ENCODE assay signal across 23 cellular contexts in genomic region chr10:4754143-4754542, GRCh38.
A peak's percentile ranks its signal among the peaks of the same experiment; 100 is the strongest.
DNase-seq lines count a peak whose midpoint lies in the region; ATAC-seq, FAIRE-seq and TF ChIP-seq lines count a peak whose summit lies in the region.
"Had no signal": no experiment of that assay in that cellular context is flagged by ENCODE, and none has a peak within 500 bp of the region (broad histone marks: within the 10 kb centered on the region; RNA-seq: fewer than 3 reads in every experiment).

No MANE protein-coding gene starts in this region.

- TF ChIP-seq EP300 in A549 (IDR thresholded peaks at IDR 0.05) (no peak), K562 (IDR thresholded peaks at IDR 0.05; ENCODE audit: low read length) (no peak)

- FAIRE-seq in A549 (lab: Jason Lieb, UNC) (no peak), K562 (lab: Jason Lieb, UNC) (no peak)
- FAIRE-seq: A204.1, D721Med, G401.6, GM12891, GM19239 had no signal

- H3K9me1 ChIP-seq in K562 (ENCODE audit: control insufficient read depth, insufficient read depth, low read length), result no peaks in the 10 kb centered on the region

- H3K27me3 ChIP-seq in Panc1 (ENCODE audit: control insufficient read depth, insufficient read depth, low read length) (no peaks in the 10 kb centered on the region), K562 (ENCODE audit: control insufficient read depth in 2 of 2, insufficient read depth in 2 of 2, low read length in 2 of 2) (peaks cover 17 to 21% of the 10 kb centered on the region in 2 experiments; a peak in 4 of 5 replicates), left ventricle myocardium inferior (ENCODE audit: low read depth) (no peaks in the 10 kb centered on the region)
- H3K27me3 ChIP-seq: BLaER1 treated with 17β-estradiol and CSF1 and Interleukin-3, amounts not matched to agents 10 nM and 100 nM had no signal

- DNase-seq in A549 (ENCODE audit: low read depth in 1 of 2, low spot score in 1 of 2) (no peak), Panc1 (ENCODE audit: low read depth, low spot score) (no peak), K562 (ENCODE audit: extremely low read depth in 1 of 4, low spot score in 3 of 4) (no peak), nephron progenitor cell (no peak), left ventricle myocardium inferior (no peak)
- DNase-seq in stimulated activated CD4-positive, alpha-beta T cell treated with anti-CD3 and anti-CD28 coated beads, Interleukin-12 subunit alpha, Interleukin-12 subunit beta, amount 100 ng/mL, for 4 hours, result no peak
- DNase-seq: 8988T; AML-193; Caco-2; Calu3; CD4-positive, alpha-beta T cell; CD8-positive, alpha-beta T cell; DMS79 treated with DMSO at 0.1 percent for 48 hours; GF-D8 had no signal

- H3K79me2 ChIP-seq in K562 (ENCODE audit: control insufficient read depth, insufficient read depth, low read length), result no peaks in the 10 kb centered on the region

- H3K27me3 Mint-ChIP-seq in nephron progenitor cell (ENCODE audit: low read depth, poor library complexity), result peaks cover 6% of the 10 kb centered on the region

- in situ Hi-C loops in Panc1 (cut with HindIII; ENCODE audit: low pct_unique_long_range_greater_than_20kb, low sequenced_read_pairs) (no loop called here), K562 (cut with MboI) (loop anchor here (25.0 kb wide), 1 partner anchor 1542 kb away; no protein-coding TSS in a partner anchor)

- H3K4me2 ChIP-seq in A549, result no peak overlapping the region
- no peak overlapping the region for H3K4me2 ChIP-seq in K562 (ENCODE audit: insufficient read depth, low read length)
- H3K4me2 ChIP-seq: BLaER1 treated with 17β-estradiol and CSF1 and Interleukin-3, amounts not matched to agents 10 nM and 100 nM had no signal

- H2AFZ ChIP-seq in K562 (ENCODE audit: low read depth, low read length), result no peak overlapping the region

- no peak overlapping the region for H3K9ac ChIP-seq in K562 (ENCODE audit: insufficient read depth in 1 of 2, low read depth in 2 of 2, low read length in 2 of 2)
- H3K9ac ChIP-seq: BLaER1 treated with 17β-estradiol and CSF1 and Interleukin-3, amounts not matched to agents 10 nM and 100 nM had no signal

- CTCF ChIA-PET in A549 (lab: Yijun Ruan, JAX) (no interaction called here), Panc1 (lab: Charles Lee) (no interaction called here), K562 (lab: Yijun Ruan, JAX; ENCODE audit: low intra/inter-chr PET ratio) (no interaction called here)

- TF ChIP-seq RAD21 in A549 (conservative IDR thresholded peaks at IDR 0.05 in 1 of 2, IDR thresholded peaks at IDR 0.05 in 1 of 2), result no peak
- TF ChIP-seq RAD21 in K562 (CRISPR knock-in tag; conservative IDR thresholded peaks at IDR 0.05 in 1 of 2, IDR thresholded peaks at IDR 0.05 in 1 of 2), result no peak

- BruUV-seq in Panc1 (replicated peaks; lab: Mats Ljungman, UMichigan) (no TSS peak), K562 (replicated peaks; lab: Mats Ljungman, UMichigan) (no TSS peak)

- H3K36me3 Mint-ChIP-seq in nephron progenitor cell (ENCODE audit: low read depth), result no peaks in the 10 kb centered on the region
- H3K36me3 Mint-ChIP-seq: CD8-positive, alpha-beta T cell had no signal

- peaks cover 24% of the 10 kb centered on the region for H3K4me1 Mint-ChIP-seq in nephron progenitor cell
- H3K4me1 Mint-ChIP-seq: B cell had no signal

- H3K27ac Mint-ChIP-seq in nephron progenitor cell, result peak overlapping the region; percentile 76
- H3K27ac Mint-ChIP-seq: B cell; CD4-positive, alpha-beta T cell; CD8-positive, alpha-beta T cell had no signal

- H3K36me3 ChIP-seq in Panc1 (ENCODE audit: control insufficient read depth, insufficient read depth, low read length), result no peaks in the 10 kb centered on the region
- no peaks in the 10 kb centered on the region for H3K36me3 ChIP-seq in K562 (ENCODE audit: control insufficient read depth, insufficient read depth, low read length)
- H3K36me3 ChIP-seq in left ventricle myocardium inferior, result no peaks in the 10 kb centered on the region
- H3K36me3 ChIP-seq: BLaER1 treated with 17β-estradiol and CSF1 and Interleukin-3, amounts not matched to agents 10 nM and 100 nM had no signal

- H3K9me3 ChIP-seq in A549 (no peaks in the 10 kb centered on the region), Panc1 (ENCODE audit: control insufficient read depth, insufficient read depth, low read depth, low read length) (no peaks in the 10 kb centered on the region; the same call in 1 of the 2 replicates), K562 (replicated peaks; ENCODE audit: control insufficient read depth, insufficient read depth, low read depth, low read length) (no peaks in the 10 kb centered on the region), left ventricle myocardium inferior (replicated peaks) (no peaks in the 10 kb centered on the region)
- H3K9me3 ChIP-seq: BLaER1 treated with 17β-estradiol and CSF1 and Interleukin-3, amounts not matched to agents 10 nM and 100 nM; Caco-2 had no signal

- no peak for TF ChIP-seq POLR2A in A549 (IDR thresholded peaks at IDR 0.05; ENCODE audit: low read length)
- TF ChIP-seq POLR2A in K562 (conservative IDR thresholded peaks at IDR 0.05), result no peak

- no peaks in the 10 kb centered on the region for H3K4me1 ChIP-seq in A549
- H3K4me1 ChIP-seq in Panc1 (ENCODE audit: control insufficient read depth, insufficient read depth, low read length), result no peaks in the 10 kb centered on the region
- no peaks in the 10 kb centered on the region for H3K4me1 ChIP-seq in K562 (replicated peaks in 1 of 2; ENCODE audit: control insufficient read depth in 2 of 2, insufficient read depth in 2 of 2, low read length in 2 of 2)
- no peaks in the 10 kb centered on the region for H3K4me1 ChIP-seq in left ventricle myocardium inferior
- H3K4me1 ChIP-seq: BLaER1 treated with 17β-estradiol and CSF1 and Interleukin-3, amounts not matched to agents 10 nM and 100 nM; Caco-2 had no signal

- no peak overlapping the region for H3K27ac ChIP-seq in A549
- H3K27ac ChIP-seq in Panc1 (ENCODE audit: low read length), result peak overlapping the region; percentile 44; the same call in 1 of the 2 replicates
- no peak overlapping the region for H3K27ac ChIP-seq in K562 (ENCODE audit: extremely low read depth, low read depth, low read length)
- no peak overlapping the region for H3K27ac ChIP-seq in left ventricle myocardium inferior (replicated peaks)
- H3K27ac ChIP-seq: BLaER1 treated with 17β-estradiol and CSF1 and Interleukin-3, amounts not matched to agents 10 nM and 100 nM; C4-2B had no signal

- no peaks in the 10 kb centered on the region for H3K9me3 Mint-ChIP-seq in nephron progenitor cell
- H3K9me3 Mint-ChIP-seq: CD4-positive, alpha-beta T cell; CD8-positive, alpha-beta T cell had no signal

- TF ChIP-seq CTCF in A549 (IDR thresholded peaks at IDR 0.05) (no peak), Panc1 (IDR thresholded peaks at IDR 0.05) (no peak), K562 (IDR thresholded peaks at IDR 0.05 in 2 of 3, conservative IDR thresholded peaks at IDR 0.05 in 1 of 3; ENCODE audit: insufficient read depth in 2 of 3, low read depth in 1 of 3, low read length in 3 of 3) (no peak), nephron progenitor cell (IDR thresholded peaks at IDR 0.05) (no peak), left ventricle myocardium inferior (IDR thresholded peaks at IDR 0.05; ENCODE audit: borderline replicate concordance) (no peak)

- intact Hi-C loops in Panc1 (cut with micrococcal nuclease; ENCODE audit: unreplicated experiment) (no loop called here), K562 (cut with micrococcal nuclease) (no loop called here), left ventricle myocardium inferior (cut with micrococcal nuclease) (no loop called here)

- WGBS in A549 (ENCODE audit: missing lambda C conversion rate), result 92% methylated on average over 8 of the region's 8 CpGs
- WGBS in K562 (ENCODE audit: insufficient coverage, low coverage, missing lambda C conversion rate), result 0% methylated on average over 8 of the region's 8 CpGs

- no peak for ATAC-seq in A549
- no peak for ATAC-seq in Panc1
- no peak for ATAC-seq in K562
- ATAC-seq in HG03378 (IDR thresholded peaks at IDR 0.05; ENCODE audit: unreplicated experiment), result no peak
- ATAC-seq: CD8-positive, alpha-beta T cell had no signal

- no peaks in the 10 kb centered on the region for H4K20me1 ChIP-seq in K562 (replicated peaks; ENCODE audit: control insufficient read depth, insufficient read depth, low read length)
- H4K20me1 ChIP-seq: BLaER1 treated with 17β-estradiol and CSF1 and Interleukin-3, amounts not matched to agents 10 nM and 100 nM had no signal

- H3K4me3 ChIP-seq in A549 (no peak overlapping the region), Panc1 (ENCODE audit: low read depth in 2 of 2, low read length in 2 of 2) (no peak overlapping the region), K562 (no peak overlapping the region), left ventricle myocardium inferior (no peak overlapping the region)
- H3K4me3 ChIP-seq: BLaER1 treated with 17β-estradiol and CSF1 and Interleukin-3, amounts not matched to agents 10 nM and 100 nM had no signal

- POLR2A ChIA-PET in A549 (lab: Yijun Ruan, JAX) (no interaction called here), Panc1 (lab: Charles Lee) (no interaction called here), K562 (lab: Yijun Ruan, JAX) (no interaction called here)

- no peak overlapping the region for H3K4me3 Mint-ChIP-seq in nephron progenitor cell
- H3K4me3 Mint-ChIP-seq: B cell; CD4-positive, alpha-beta T cell; CD8-positive, alpha-beta T cell had no signal

TF ChIP-seq in A549, 52 proteins besides CTCF, POLR2A, EP300 and RAD21 (continues in another document):
- TF ChIP-seq MAX (IDR thresholded peaks at IDR 0.05) (no peak), CEBPB (IDR thresholded peaks at IDR 0.05) (no peak), ESRRA (IDR thresholded peaks at IDR 0.05; ENCODE audit: borderline replicate concordance, low read length) (no peak), POLR2AphosphoS2 (conservative IDR thresholded peaks at IDR 0.05; ENCODE audit: low read length) (no peak), MAFK (IDR thresholded peaks at IDR 0.05; ENCODE audit: partially characterized antibody) (peak; percentile 48), PHF8 (IDR thresholded peaks at IDR 0.05; ENCODE audit: borderline replicate concordance, low read depth) (no peak), BHLHE40 (IDR thresholded peaks at IDR 0.05; ENCODE audit: low read depth, low read length) (no peak)

TF ChIP-seq in K562, 482 proteins besides CTCF, POLR2A, EP300 and RAD21 (continues in another document):
- peak; percentile 53 for TF ChIP-seq ZNF316 (IDR thresholded peaks at IDR 0.05)
- no peak for TF ChIP-seq PATZ1 (CRISPR knock-in tag; IDR thresholded peaks at IDR 0.05; ENCODE audit: borderline replicate concordance)

Comparison
In these comparisons a context has a peak if more than half of its experiments do, and no peak if none do; other contexts are left out.
1. Of the 35 proteins assayed by ChIP-seq in both K562 and A549: peak only in K562: none; only in A549: MAFK; in both: none; in neither: 34.